ENCODE assay signal across 1 cellular context in genomic region chr11:209275-210121, GRCh38.
A peak's percentile ranks its signal among the peaks of the same experiment; 100 is the strongest.
TF ChIP-seq lines count a peak whose summit lies in the region.

No MANE protein-coding gene starts in this region.

TF ChIP-seq in K562, 482 proteins besides CTCF, POLR2A, EP300 and RAD21:
- TF ChIP-seq POLR2G (IDR thresholded peaks at IDR 0.05; ENCODE audit: low read depth, low read length) (0 out of 2 replicates have a peak, but pooled peaks have one; percentile 41), HCFC1 (IDR thresholded peaks at IDR 0.05; ENCODE audit: low read depth, low read length) (no peak), DPF2 (IDR thresholded peaks at IDR 0.05) (no peak), ELF4 (CRISPR knock-in tag; IDR thresholded peaks at IDR 0.05) (no peak), HDAC2 (IDR thresholded peaks at IDR 0.05) (no peak), ZNF354B (CRISPR knock-in tag; IDR thresholded peaks at IDR 0.05) (no peak), ETS2 (tag; IDR thresholded peaks at IDR 0.05; ENCODE audit: borderline replicate concordance, poor library complexity, severe bottlenecking) (no peak), RNF2 (IDR thresholded peaks at IDR 0.05) (no peak), KLF10 (CRISPR knock-in tag; IDR thresholded peaks at IDR 0.05) (no peak), ZBTB33 (CRISPR knock-in tag; IDR thresholded peaks at IDR 0.05) (peak; percentile 65; the same call in 1 of the 2 replicates), SIN3B (IDR thresholded peaks at IDR 0.05; ENCODE audit: low read depth) (no peak), CREB1 (IDR thresholded peaks at IDR 0.05) (no peak), CREB1 (CRISPR knock-in tag; IDR thresholded peaks at IDR 0.05) (no peak), ELK3 (CRISPR knock-in tag; IDR thresholded peaks at IDR 0.05) (no peak), NFATC3 (IDR thresholded peaks at IDR 0.05) (no peak), ARID1B (IDR thresholded peaks at IDR 0.05) (no peak), CXXC5 (CRISPR knock-in tag; IDR thresholded peaks at IDR 0.05) (no peak), ZNF76 (CRISPR knock-in tag; IDR thresholded peaks at IDR 0.05; ENCODE audit: borderline replicate concordance) (no peak), MED1 (CRISPR knock-in tag; IDR thresholded peaks at IDR 0.05; ENCODE audit: borderline replicate concordance) (no peak), RBFOX2 (IDR thresholded peaks at IDR 0.05; ENCODE audit: low read depth, low read length) (peak; percentile 50), SAFB2 (IDR thresholded peaks at IDR 0.05; ENCODE audit: borderline replicate concordance, low read depth, low read length, severe bottlenecking) (no peak), MCM7 (IDR thresholded peaks at IDR 0.05) (no peak), CHD1 (IDR thresholded peaks at IDR 0.05; ENCODE audit: low read length) (peak; percentile 30), THRB (CRISPR knock-in tag; conservative IDR thresholded peaks at IDR 0.05) (no peak), NFRKB (IDR thresholded peaks at IDR 0.05; ENCODE audit: low read depth) (no peak), FOXP1 (CRISPR knock-in tag; IDR thresholded peaks at IDR 0.05) (peak; percentile 40; the same call in 1 of the 2 replicates), ZNF311 (CRISPR knock-in tag; IDR thresholded peaks at IDR 0.05) (no peak), E2F6 (IDR thresholded peaks at IDR 0.05; ENCODE audit: borderline replicate concordance in 1 of 2, extremely low read depth in 1 of 2, insufficient read depth in 1 of 2, insufficient read length in 1 of 2, low read depth in 1 of 2, low read length in 1 of 2, poor library complexity in 1 of 2, severe bottlenecking in 1 of 2) (peak in 1 of 2 experiments; percentile 20), ZNF644 (tag; IDR thresholded peaks at IDR 0.05; ENCODE audit: low read depth) (no peak), LCOR (CRISPR knock-in tag; IDR thresholded peaks at IDR 0.05) (no peak), ZNF57 (CRISPR knock-in tag; IDR thresholded peaks at IDR 0.05) (no peak), TRIM28 (IDR thresholded peaks at IDR 0.05) (no peak), CEBPB (tag; IDR thresholded peaks at IDR 0.05) (no peak), ZNF24 (IDR thresholded peaks at IDR 0.05) (no peak), BRCA1 (IDR thresholded peaks at IDR 0.05) (no peak), BRCA1 (CRISPR knock-in tag; IDR thresholded peaks at IDR 0.05) (0 out of 2 replicates have a peak, but pooled peaks have one; percentile 13), STAT5A (IDR thresholded peaks at IDR 0.05; ENCODE audit: borderline replicate concordance, low read length) (no peak), MYC (IDR thresholded peaks at IDR 0.05; ENCODE audit: low read depth, low read length) (no peak), MYC (CRISPR knock-in tag; IDR thresholded peaks at IDR 0.05; ENCODE audit: borderline replicate concordance, low read depth) (no peak), TARDBP (IDR thresholded peaks at IDR 0.05) (no peak), ID3 (CRISPR knock-in tag; IDR thresholded peaks at IDR 0.05) (no peak), ID3 (tag; IDR thresholded peaks at IDR 0.05) (no peak), ZNF217 (CRISPR knock-in tag; IDR thresholded peaks at IDR 0.05) (no peak)
- TF ChIP-seq, protein P1, sequence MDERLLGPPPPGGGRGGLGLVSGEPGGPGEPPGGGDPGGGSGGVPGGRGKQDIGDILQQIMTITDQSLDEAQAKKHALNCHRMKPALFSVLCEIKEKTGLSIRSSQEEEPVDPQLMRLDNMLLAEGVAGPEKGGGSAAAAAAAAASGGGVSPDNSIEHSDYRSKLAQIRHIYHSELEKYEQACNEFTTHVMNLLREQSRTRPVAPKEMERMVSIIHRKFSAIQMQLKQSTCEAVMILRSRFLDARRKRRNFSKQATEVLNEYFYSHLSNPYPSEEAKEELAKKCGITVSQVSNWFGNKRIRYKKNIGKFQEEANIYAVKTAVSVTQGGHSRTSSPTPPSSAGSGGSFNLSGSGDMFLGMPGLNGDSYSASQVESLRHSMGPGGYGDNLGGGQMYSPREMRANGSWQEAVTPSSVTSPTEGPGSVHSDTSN (CRISPR knock-in tag; IDR thresholded peaks at IDR 0.05; ENCODE audit: low read depth), result 0 out of 2 replicates have a peak, but pooled peaks have one; percentile 6
- TF ChIP-seq, protein P1 (tag; conservative IDR thresholded peaks at IDR 0.05; ENCODE audit: low read depth), result no peak
- TF ChIP-seq, protein P2, sequence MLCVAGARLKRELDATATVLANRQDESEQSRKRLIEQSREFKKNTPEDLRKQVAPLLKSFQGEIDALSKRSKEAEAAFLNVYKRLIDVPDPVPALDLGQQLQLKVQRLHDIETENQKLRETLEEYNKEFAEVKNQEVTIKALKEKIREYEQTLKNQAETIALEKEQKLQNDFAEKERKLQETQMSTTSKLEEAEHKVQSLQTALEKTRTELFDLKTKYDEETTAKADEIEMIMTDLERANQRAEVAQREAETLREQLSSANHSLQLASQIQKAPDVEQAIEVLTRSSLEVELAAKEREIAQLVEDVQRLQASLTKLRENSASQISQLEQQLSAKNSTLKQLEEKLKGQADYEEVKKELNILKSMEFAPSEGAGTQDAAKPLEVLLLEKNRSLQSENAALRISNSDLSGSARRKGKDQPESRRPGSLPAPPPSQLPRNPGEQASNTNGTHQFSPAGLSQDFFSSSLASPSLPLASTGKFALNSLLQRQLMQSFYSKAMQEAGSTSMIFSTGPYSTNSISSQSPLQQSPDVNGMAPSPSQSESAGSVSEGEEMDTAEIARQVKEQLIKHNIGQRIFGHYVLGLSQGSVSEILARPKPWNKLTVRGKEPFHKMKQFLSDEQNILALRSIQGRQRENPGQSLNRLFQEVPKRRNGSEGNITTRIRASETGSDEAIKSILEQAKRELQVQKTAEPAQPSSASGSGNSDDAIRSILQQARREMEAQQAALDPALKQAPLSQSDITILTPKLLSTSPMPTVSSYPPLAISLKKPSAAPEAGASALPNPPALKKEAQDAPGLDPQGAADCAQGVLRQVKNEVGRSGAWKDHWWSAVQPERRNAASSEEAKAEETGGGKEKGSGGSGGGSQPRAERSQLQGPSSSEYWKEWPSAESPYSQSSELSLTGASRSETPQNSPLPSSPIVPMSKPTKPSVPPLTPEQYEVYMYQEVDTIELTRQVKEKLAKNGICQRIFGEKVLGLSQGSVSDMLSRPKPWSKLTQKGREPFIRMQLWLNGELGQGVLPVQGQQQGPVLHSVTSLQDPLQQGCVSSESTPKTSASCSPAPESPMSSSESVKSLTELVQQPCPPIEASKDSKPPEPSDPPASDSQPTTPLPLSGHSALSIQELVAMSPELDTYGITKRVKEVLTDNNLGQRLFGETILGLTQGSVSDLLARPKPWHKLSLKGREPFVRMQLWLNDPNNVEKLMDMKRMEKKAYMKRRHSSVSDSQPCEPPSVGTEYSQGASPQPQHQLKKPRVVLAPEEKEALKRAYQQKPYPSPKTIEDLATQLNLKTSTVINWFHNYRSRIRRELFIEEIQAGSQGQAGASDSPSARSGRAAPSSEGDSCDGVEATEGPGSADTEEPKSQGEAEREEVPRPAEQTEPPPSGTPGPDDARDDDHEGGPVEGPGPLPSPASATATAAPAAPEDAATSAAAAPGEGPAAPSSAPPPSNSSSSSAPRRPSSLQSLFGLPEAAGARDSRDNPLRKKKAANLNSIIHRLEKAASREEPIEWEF (CRISPR knock-in tag; IDR thresholded peaks at IDR 0.05), result no peak
- TF ChIP-seq, protein P3, sequence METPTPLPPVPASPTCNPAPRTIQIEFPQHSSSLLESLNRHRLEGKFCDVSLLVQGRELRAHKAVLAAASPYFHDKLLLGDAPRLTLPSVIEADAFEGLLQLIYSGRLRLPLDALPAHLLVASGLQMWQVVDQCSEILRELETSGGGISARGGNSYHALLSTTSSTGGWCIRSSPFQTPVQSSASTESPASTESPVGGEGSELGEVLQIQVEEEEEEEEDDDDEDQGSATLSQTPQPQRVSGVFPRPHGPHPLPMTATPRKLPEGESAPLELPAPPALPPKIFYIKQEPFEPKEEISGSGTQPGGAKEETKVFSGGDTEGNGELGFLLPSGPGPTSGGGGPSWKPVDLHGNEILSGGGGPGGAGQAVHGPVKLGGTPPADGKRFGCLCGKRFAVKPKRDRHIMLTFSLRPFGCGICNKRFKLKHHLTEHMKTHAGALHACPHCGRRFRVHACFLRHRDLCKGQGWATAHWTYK (CRISPR knock-in tag; IDR thresholded peaks at IDR 0.05), result no peak
- TF ChIP-seq, protein P4, sequence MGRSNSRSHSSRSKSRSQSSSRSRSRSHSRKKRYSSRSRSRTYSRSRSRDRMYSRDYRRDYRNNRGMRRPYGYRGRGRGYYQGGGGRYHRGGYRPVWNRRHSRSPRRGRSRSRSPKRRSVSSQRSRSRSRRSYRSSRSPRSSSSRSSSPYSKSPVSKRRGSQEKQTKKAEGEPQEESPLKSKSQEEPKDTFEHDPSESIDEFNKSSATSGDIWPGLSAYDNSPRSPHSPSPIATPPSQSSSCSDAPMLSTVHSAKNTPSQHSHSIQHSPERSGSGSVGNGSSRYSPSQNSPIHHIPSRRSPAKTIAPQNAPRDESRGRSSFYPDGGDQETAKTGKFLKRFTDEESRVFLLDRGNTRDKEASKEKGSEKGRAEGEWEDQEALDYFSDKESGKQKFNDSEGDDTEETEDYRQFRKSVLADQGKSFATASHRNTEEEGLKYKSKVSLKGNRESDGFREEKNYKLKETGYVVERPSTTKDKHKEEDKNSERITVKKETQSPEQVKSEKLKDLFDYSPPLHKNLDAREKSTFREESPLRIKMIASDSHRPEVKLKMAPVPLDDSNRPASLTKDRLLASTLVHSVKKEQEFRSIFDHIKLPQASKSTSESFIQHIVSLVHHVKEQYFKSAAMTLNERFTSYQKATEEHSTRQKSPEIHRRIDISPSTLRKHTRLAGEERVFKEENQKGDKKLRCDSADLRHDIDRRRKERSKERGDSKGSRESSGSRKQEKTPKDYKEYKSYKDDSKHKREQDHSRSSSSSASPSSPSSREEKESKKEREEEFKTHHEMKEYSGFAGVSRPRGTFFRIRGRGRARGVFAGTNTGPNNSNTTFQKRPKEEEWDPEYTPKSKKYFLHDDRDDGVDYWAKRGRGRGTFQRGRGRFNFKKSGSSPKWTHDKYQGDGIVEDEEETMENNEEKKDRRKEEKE (IDR thresholded peaks at IDR 0.05; ENCODE audit: borderline replicate concordance in 1 of 2, control insufficient read depth in 1 of 2, low read depth in 2 of 2, low read length in 1 of 2), result no peak
